1 cellular context compared by ENCODE assay signal in genomic region chr18:658947-659533, GRCh38.
TF ChIP-seq lines count a peak whose summit lies in the region.

No MANE protein-coding gene starts in this region.

TF ChIP-seq in K562, 482 proteins besides CTCF, POLR2A, EP300 and RAD21 (continued from another document):
- TF ChIP-seq ZBTB40 (IDR thresholded peaks at IDR 0.05): 0 out of 2 replicates have a peak, but pooled peaks have one; percentile 1
- TF ChIP-seq ZBTB40 (CRISPR knock-in tag; IDR thresholded peaks at IDR 0.05): no peak
- no peak for TF ChIP-seq FOXM1 (IDR thresholded peaks at IDR 0.05; ENCODE audit: low read depth)
- no peak for TF ChIP-seq FOXM1 (CRISPR knock-in tag; IDR thresholded peaks at IDR 0.05; ENCODE audit: low read depth)
- TF ChIP-seq MECOM (CRISPR knock-in tag; IDR thresholded peaks at IDR 0.05): 0 out of 2 replicates have a peak, but pooled peaks have one; percentile 11
- peak; percentile 94 for TF ChIP-seq MAFG (tag; conservative IDR thresholded peaks at IDR 0.05)
- peak; percentile 65; the same call in 1 of the 2 replicates for TF ChIP-seq ZNF592 (IDR thresholded peaks at IDR 0.05)
- peak; percentile 97 for TF ChIP-seq MAFF (IDR thresholded peaks at IDR 0.05; ENCODE audit: low read length)
- peak; percentile 16; the same call in 1 of the 2 replicates for TF ChIP-seq TEAD4 (IDR thresholded peaks at IDR 0.05; ENCODE audit: low read length)
- TF ChIP-seq TEAD4 (CRISPR knock-in tag; IDR thresholded peaks at IDR 0.05; ENCODE audit: borderline replicate concordance): no peak
- no peak for TF ChIP-seq KAT2B (IDR thresholded peaks at IDR 0.05; ENCODE audit: low read depth, low read length)
- TF ChIP-seq ZNF316 (IDR thresholded peaks at IDR 0.05): peak; percentile 98
- no peak for TF ChIP-seq REST (CRISPR knock-in tag; IDR thresholded peaks at IDR 0.05; ENCODE audit: low read depth)
- TF ChIP-seq POLR2AphosphoS2 (IDR thresholded peaks at IDR 0.05; ENCODE audit: low read length): 0 out of 2 replicates have a peak, but pooled peaks have one; percentile 7
- peak; percentile 97 for TF ChIP-seq MAFK (IDR thresholded peaks at IDR 0.05; ENCODE audit: low read length)
- no peak for TF ChIP-seq STAT5B (CRISPR knock-in tag; IDR thresholded peaks at IDR 0.05)
- TF ChIP-seq CHD1 (IDR thresholded peaks at IDR 0.05; ENCODE audit: low read length): peak; percentile 24
- TF ChIP-seq, protein P1, sequence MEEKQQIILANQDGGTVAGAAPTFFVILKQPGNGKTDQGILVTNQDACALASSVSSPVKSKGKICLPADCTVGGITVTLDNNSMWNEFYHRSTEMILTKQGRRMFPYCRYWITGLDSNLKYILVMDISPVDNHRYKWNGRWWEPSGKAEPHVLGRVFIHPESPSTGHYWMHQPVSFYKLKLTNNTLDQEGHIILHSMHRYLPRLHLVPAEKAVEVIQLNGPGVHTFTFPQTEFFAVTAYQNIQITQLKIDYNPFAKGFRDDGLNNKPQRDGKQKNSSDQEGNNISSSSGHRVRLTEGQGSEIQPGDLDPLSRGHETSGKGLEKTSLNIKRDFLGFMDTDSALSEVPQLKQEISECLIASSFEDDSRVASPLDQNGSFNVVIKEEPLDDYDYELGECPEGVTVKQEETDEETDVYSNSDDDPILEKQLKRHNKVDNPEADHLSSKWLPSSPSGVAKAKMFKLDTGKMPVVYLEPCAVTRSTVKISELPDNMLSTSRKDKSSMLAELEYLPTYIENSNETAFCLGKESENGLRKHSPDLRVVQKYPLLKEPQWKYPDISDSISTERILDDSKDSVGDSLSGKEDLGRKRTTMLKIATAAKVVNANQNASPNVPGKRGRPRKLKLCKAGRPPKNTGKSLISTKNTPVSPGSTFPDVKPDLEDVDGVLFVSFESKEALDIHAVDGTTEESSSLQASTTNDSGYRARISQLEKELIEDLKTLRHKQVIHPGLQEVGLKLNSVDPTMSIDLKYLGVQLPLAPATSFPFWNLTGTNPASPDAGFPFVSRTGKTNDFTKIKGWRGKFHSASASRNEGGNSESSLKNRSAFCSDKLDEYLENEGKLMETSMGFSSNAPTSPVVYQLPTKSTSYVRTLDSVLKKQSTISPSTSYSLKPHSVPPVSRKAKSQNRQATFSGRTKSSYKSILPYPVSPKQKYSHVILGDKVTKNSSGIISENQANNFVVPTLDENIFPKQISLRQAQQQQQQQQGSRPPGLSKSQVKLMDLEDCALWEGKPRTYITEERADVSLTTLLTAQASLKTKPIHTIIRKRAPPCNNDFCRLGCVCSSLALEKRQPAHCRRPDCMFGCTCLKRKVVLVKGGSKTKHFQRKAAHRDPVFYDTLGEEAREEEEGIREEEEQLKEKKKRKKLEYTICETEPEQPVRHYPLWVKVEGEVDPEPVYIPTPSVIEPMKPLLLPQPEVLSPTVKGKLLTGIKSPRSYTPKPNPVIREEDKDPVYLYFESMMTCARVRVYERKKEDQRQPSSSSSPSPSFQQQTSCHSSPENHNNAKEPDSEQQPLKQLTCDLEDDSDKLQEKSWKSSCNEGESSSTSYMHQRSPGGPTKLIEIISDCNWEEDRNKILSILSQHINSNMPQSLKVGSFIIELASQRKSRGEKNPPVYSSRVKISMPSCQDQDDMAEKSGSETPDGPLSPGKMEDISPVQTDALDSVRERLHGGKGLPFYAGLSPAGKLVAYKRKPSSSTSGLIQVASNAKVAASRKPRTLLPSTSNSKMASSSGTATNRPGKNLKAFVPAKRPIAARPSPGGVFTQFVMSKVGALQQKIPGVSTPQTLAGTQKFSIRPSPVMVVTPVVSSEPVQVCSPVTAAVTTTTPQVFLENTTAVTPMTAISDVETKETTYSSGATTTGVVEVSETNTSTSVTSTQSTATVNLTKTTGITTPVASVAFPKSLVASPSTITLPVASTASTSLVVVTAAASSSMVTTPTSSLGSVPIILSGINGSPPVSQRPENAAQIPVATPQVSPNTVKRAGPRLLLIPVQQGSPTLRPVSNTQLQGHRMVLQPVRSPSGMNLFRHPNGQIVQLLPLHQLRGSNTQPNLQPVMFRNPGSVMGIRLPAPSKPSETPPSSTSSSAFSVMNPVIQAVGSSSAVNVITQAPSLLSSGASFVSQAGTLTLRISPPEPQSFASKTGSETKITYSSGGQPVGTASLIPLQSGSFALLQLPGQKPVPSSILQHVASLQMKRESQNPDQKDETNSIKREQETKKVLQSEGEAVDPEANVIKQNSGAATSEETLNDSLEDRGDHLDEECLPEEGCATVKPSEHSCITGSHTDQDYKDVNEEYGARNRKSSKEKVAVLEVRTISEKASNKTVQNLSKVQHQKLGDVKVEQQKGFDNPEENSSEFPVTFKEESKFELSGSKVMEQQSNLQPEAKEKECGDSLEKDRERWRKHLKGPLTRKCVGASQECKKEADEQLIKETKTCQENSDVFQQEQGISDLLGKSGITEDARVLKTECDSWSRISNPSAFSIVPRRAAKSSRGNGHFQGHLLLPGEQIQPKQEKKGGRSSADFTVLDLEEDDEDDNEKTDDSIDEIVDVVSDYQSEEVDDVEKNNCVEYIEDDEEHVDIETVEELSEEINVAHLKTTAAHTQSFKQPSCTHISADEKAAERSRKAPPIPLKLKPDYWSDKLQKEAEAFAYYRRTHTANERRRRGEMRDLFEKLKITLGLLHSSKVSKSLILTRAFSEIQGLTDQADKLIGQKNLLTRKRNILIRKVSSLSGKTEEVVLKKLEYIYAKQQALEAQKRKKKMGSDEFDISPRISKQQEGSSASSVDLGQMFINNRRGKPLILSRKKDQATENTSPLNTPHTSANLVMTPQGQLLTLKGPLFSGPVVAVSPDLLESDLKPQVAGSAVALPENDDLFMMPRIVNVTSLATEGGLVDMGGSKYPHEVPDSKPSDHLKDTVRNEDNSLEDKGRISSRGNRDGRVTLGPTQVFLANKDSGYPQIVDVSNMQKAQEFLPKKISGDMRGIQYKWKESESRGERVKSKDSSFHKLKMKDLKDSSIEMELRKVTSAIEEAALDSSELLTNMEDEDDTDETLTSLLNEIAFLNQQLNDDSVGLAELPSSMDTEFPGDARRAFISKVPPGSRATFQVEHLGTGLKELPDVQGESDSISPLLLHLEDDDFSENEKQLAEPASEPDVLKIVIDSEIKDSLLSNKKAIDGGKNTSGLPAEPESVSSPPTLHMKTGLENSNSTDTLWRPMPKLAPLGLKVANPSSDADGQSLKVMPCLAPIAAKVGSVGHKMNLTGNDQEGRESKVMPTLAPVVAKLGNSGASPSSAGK (IDR thresholded peaks at IDR 0.05): peak; percentile 70
